ENCODE assay signal across 1 cellular context in genomic region chr3:177554900-177555759, GRCh38.
TF ChIP-seq lines count a peak whose summit lies in the region.

No MANE protein-coding gene starts in this region.

TF ChIP-seq in IMR-90, 13 proteins besides CTCF, POLR2A, EP300 and RAD21 (continued from another document):
- no peak for TF ChIP-seq NFE2L2 (IDR thresholded peaks at IDR 0.05; ENCODE audit: low read depth, low read length)
